Comparison of ENCODE assay signal across 8 cellular contexts in the genomic region with DNA sequence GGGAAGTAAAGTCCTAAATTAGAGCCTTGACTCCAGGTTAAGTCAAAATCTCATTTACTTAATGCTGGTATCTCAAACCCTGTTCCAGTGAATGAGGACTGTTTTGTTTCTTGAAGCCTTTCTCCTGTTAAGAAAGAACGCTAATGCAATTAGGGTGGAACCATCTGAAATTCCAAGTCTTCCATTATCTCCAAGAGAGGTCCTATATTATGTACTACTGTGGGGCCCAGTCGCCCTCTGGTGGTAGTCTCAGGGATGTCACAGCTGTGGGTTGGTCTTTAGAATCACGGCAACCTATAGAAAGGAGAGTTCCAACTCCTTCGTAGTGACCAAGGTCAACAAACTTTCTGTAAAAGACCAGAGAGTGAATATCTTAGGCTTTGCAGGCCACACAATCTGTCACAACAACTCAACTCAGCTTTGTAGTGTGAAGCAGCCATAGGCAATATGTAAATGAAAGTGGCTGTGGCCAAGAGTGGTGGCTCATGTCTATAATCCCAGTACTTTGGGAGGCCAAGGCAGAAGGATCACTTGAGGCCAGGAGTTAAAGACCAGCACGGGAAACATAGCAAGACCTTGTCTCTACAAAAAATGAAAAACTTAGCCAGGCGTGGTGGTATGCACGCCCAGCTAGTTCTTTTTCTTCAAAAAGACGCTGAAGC. TPM values are rescaled to one million over a fixed set of nuclear protein-coding genes. Genes with fewer than 3 reads are reported as not detected.
A peak's percentile ranks its signal among the peaks of the same experiment; 100 is the strongest.
DNase-seq lines count a peak whose midpoint lies in the region; ATAC-seq and TF ChIP-seq lines count a peak whose summit lies in the region.

No MANE protein-coding gene starts in this region.

- H3K36me3 Mint-ChIP-seq in activated naive CD8-positive, alpha-beta T cell treated with anti-CD3 and anti-CD28 coated beads for 36 hours = peaks cover 13% of the 10 kb centered on the region

- H3K4me3 Mint-ChIP-seq in activated naive CD8-positive, alpha-beta T cell treated with anti-CD3 and anti-CD28 coated beads for 36 hours = peak overlapping the region; percentile 2

- H3K4me1 ChIP-seq in heart right ventricle = peaks cover 0 to 7% (median 0%) of the 10 kb centered on the region in 9 donors

- ATAC-seq in GM21526 (IDR thresholded peaks at IDR 0.05; ENCODE audit: low FRiP score, unreplicated experiment) = peak; percentile 90
- peak; percentile 51 to 95 (median 83) for ATAC-seq in heart right ventricle
- no peak for ATAC-seq in HG03460 (IDR thresholded peaks at IDR 0.05; ENCODE audit: unreplicated experiment)

- peak overlapping the region; percentile 25 for H3K27ac Mint-ChIP-seq in activated naive CD8-positive, alpha-beta T cell treated with anti-CD3 and anti-CD28 coated beads for 36 hours

- H3K36me3 ChIP-seq in heart right ventricle = peaks cover 0 to 94% (median 36%) of the 10 kb centered on the region in 9 donors

- peaks cover 9% of the 10 kb centered on the region for H3K4me1 Mint-ChIP-seq in activated naive CD8-positive, alpha-beta T cell treated with anti-CD3 and anti-CD28 coated beads for 36 hours

- H3K27me3 ChIP-seq in heart right ventricle = no peaks in the 10 kb centered on the region

- no peaks in the 10 kb centered on the region for H3K9me3 Mint-ChIP-seq in activated naive CD8-positive, alpha-beta T cell treated with anti-CD3 and anti-CD28 coated beads for 36 hours

- intact Hi-C loops in heart right ventricle (cut with DNase I) = loop anchor here in 5 of 10 donors (5.0 to 10.0 kb wide), 7 partner anchors 58 to 612 kb away; a partner anchor contains a TSS

- H3K4me3 ChIP-seq in heart right ventricle (no peak overlapping the region), retinal pigment epithelial cell (ENCODE audit: low read length) (no peak overlapping the region)

- peak; percentile 97 for TF ChIP-seq CTCF in LNCAP (IDR thresholded peaks at IDR 0.05)
- peak; percentile 64 to 92 (median 86) for TF ChIP-seq CTCF in heart right ventricle (IDR thresholded peaks at IDR 0.05)
- TF ChIP-seq CTCF in retinal pigment epithelial cell (conservative IDR thresholded peaks at IDR 0.05; ENCODE audit: low read depth, low read length) = peak; percentile 95

- no peaks in the 10 kb centered on the region for H3K27me3 Mint-ChIP-seq in activated naive CD8-positive, alpha-beta T cell treated with anti-CD3 and anti-CD28 coated beads for 36 hours

- no peaks in the 10 kb centered on the region for H3K9me3 ChIP-seq in heart right ventricle

- peak; percentile 84 for DNase-seq in DMS53 (lab: John Stamatoyannopoulos, UW)
- DNase-seq in SW480 (ENCODE audit: low spot score) = peak; percentile 61
- DNase-seq in activated naive CD8-positive, alpha-beta T cell treated with anti-CD3 and anti-CD28 coated beads for 36 hours = peak; percentile 61
- DNase-seq in heart right ventricle = peak; percentile 54 to 64
- no peak for DNase-seq in retinal pigment epithelial cell (ENCODE audit: low read depth)

- WGBS in heart right ventricle, 2 donors = 50 to 51% methylated on average over 8 of the region's 8 CpGs

- no peak overlapping the region for H3K27ac ChIP-seq in heart right ventricle

RNA-seq across cellular contexts. Expression of a gene that starts 9.3 kb away (rescaled TPM):
- total RNA-seq in activated naive CD8-positive, alpha-beta T cell treated with anti-CD3 and anti-CD28 coated beads for 36 hours = 10 to 100 TPM; 27.8 to 28.5 TPM
- 10 to 100 TPM in 2 of 10 donors, 1 to 10 TPM in 8; 3.9 to 11.0 (median 6.7) TPM for total RNA-seq in heart right ventricle
- polyA plus RNA-seq in heart right ventricle = 10 to 100 TPM; 12.9 to 13.9 TPM

RNA-seq across cellular contexts. Expression of a gene that starts 17.9 kb away (rescaled TPM):
- total RNA-seq in activated naive CD8-positive, alpha-beta T cell treated with anti-CD3 and anti-CD28 coated beads for 36 hours = 1 to 10 TPM; 1.3 to 1.8 TPM
- total RNA-seq in heart right ventricle = under 1 TPM in 1 of 10 donors, not detected in 9; 0.23 TPM
- polyA plus RNA-seq in heart right ventricle = under 1 TPM in 1 of 2 donors, not detected in 1; 0.03 TPM
